In genomic region chr1:209435654-209436566, GRCh38 we compare ENCODE assay signal across 9 cellular contexts.
DNase-seq lines count a peak whose midpoint lies in the region; ATAC-seq and TF ChIP-seq lines count a peak whose summit lies in the region.
"Had no signal": no experiment of that assay in that cellular context is flagged by ENCODE, and none has a peak within 500 bp of the region (broad histone marks: within the 10 kb centered on the region; RNA-seq: fewer than 3 reads in every experiment).

No MANE protein-coding gene starts in this region.

- no peaks in the 10 kb centered on the region for H3K36me3 ChIP-seq in GM06990 (ENCODE audit: control insufficient read depth, insufficient read depth, low read length)
- H3K36me3 ChIP-seq in thoracic aorta, result no peaks in the 10 kb centered on the region

- no peak overlapping the region for H3K27ac ChIP-seq in 22Rv1
- no peak overlapping the region for H3K27ac ChIP-seq in thoracic aorta

- H3K4me1 ChIP-seq in thoracic aorta (ENCODE audit: control insufficient read depth in 1 of 2, low read depth in 2 of 2), result no peaks in the 10 kb centered on the region

- H3K4me3 ChIP-seq in GM06990 (replicated peaks; ENCODE audit: low read depth, low read length) (no peak overlapping the region), thoracic aorta (no peak overlapping the region)

- peak; percentile 95 for TF ChIP-seq CTCF in 22Rv1 (IDR thresholded peaks at IDR 0.05)
- TF ChIP-seq CTCF in GM06990 (IDR thresholded peaks at IDR 0.05; ENCODE audit: insufficient read depth, low read length, poor library complexity, severe bottlenecking), result peak; percentile 72
- peak; percentile 26 for TF ChIP-seq CTCF in thoracic aorta (IDR thresholded peaks at IDR 0.05)

- no peak for DNase-seq in GM06990 (ENCODE audit: extremely low read depth, insufficient read length)
- DNase-seq in MV-4-11 (lab: John Stamatoyannopoulos, UW), result peak; percentile 27
- peak; percentile 8 to 21 for DNase-seq in SW 1271 (lab: John Stamatoyannopoulos, UW)
- DNase-seq in ecto neural progenitor cell (ENCODE audit: low spot score), result peak; percentile 88
- DNase-seq in lung microvascular endothelial cell (ENCODE audit: low read depth in 2 of 2), result peak; percentile 53 to 56
- no peak for DNase-seq in thoracic aorta (ENCODE audit: low spot score)
- DNase-seq: natural killer cell had no signal

- H3K27me3 ChIP-seq in GM06990 (replicated peaks; ENCODE audit: control insufficient read depth, insufficient read depth, low read length) (no peaks in the 10 kb centered on the region), thoracic aorta (replicated peaks; ENCODE audit: insufficient read depth) (no peaks in the 10 kb centered on the region)

- ATAC-seq in HG02610 (IDR thresholded peaks at IDR 0.05; ENCODE audit: unreplicated experiment), result peak; percentile 68
- no peak for ATAC-seq in thoracic aorta (ENCODE audit: insufficient number of reproducible peaks, low FRiP score, low read depth)

- H3K9me3 ChIP-seq in thoracic aorta, result no peaks in the 10 kb centered on the region

Comparison
In these comparisons a context has a peak if more than half of its experiments do, and no peak if none do; other contexts are left out.
1. CTCF ChIP-seq: peak in every context shown above with its lines; median percentile 95 in 22Rv1; 72 in GM06990; 26 in thoracic aorta.
2. DNase-seq: peak in MV-4-11 (single experiment), SW 1271 (2 of 2), ecto neural progenitor cell (single experiment) and lung microvascular endothelial cell (2 of 2); none in GM06990 (single experiment) and thoracic aorta (single experiment).